Comparison of ENCODE assay signal across 9 cellular contexts in the genomic region with DNA sequence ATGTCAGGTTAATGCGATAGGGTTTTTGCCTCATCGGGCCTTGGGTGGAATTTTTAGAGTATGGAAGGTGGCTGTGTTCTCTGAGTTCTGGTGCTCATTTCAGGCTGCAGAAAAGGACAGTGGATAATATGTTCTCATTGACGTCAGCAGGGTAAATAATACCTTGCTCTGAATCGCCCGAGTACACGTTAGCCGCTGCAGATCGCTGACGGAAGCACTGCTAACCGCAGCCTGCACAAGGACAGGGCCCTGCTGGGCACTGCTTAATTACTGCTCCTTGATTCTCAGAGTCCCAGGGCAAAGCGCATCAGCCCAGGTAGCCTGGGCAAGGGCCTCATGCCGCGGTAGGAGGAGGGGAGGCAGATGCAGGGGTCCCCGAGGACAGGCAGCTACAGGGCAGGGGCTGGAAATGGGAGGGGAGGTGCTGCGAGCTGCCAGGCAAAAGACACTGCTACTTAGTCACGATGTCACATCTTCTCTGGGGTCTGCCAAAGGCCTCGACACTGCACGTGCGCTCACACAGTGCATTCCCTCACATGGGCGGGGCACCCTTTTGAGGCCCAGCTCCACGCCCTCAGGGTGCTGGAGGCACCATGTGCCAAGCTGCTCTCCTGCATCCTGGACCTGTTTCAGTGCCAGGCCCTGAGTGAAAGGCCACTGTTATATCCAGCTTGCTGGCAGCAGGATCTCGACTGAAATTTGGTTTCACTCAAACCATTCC. TPM values are rescaled to one million over a fixed set of nuclear protein-coding genes. Genes with fewer than 3 reads are reported as not detected.
DNase-seq lines count a peak whose midpoint lies in the region; ATAC-seq and TF ChIP-seq lines count a peak whose summit lies in the region.
"Had no signal": no experiment of that assay in that cellular context is flagged by ENCODE, and none has a peak within 500 bp of the region (broad histone marks: within the 10 kb centered on the region; RNA-seq: fewer than 3 reads in every experiment).

No MANE protein-coding gene starts in this region.

- H3K4me1 Mint-ChIP-seq in H9 (peaks cover 5 to 35% of the 10 kb centered on the region in 2 experiments; a peak in 3 of 4 replicates), nephron progenitor cell (peaks cover 74% of the 10 kb centered on the region)
- H3K4me1 Mint-ChIP-seq in activated naive CD8-positive, alpha-beta T cell treated with anti-CD3 and anti-CD28 coated beads for 36 hours, result no peaks in the 10 kb centered on the region

- H3K36me3 Mint-ChIP-seq in H9 (ENCODE audit: insufficient read depth in 1 of 3, low read depth in 3 of 3) (peaks cover 0 to 12% (median 5%) of the 10 kb centered on the region in 3 experiments; a peak in 4 of 7 replicates), nephron progenitor cell (ENCODE audit: low read depth) (peaks cover 15% of the 10 kb centered on the region)
- H3K36me3 Mint-ChIP-seq in activated naive CD8-positive, alpha-beta T cell treated with anti-CD3 and anti-CD28 coated beads for 36 hours, result no peaks in the 10 kb centered on the region

- no peak overlapping the region for H2BK20ac ChIP-seq in H9 (ENCODE audit: low read depth, low read length, poor library complexity, severe bottlenecking)

- no peaks in the 10 kb centered on the region for H4K20me1 ChIP-seq in H9 (ENCODE audit: control insufficient read depth, insufficient read depth, insufficient read length)

- H3K27me3 Mint-ChIP-seq in H9 (ENCODE audit: low read depth) (no peaks in the 10 kb centered on the region; the same call in 1 of the 2 replicates), nephron progenitor cell (ENCODE audit: low read depth, poor library complexity) (no peaks in the 10 kb centered on the region)
- no peaks in the 10 kb centered on the region for H3K27me3 Mint-ChIP-seq in activated naive CD8-positive, alpha-beta T cell treated with anti-CD3 and anti-CD28 coated beads for 36 hours
- H3K27me3 Mint-ChIP-seq: dendritic cell treated with granulocyte-macrophage colony-stimulating factor and Interleukin-4, amounts not matched to agents 40 ng/mL and 50 ng/mL, for 4 days had no signal

- TF ChIP-seq CTCF in H9 (conservative IDR thresholded peaks at IDR 0.05), result no peak
- TF ChIP-seq CTCF in Peyer's patch (IDR thresholded peaks at IDR 0.05), result no peak
- no peak for TF ChIP-seq CTCF in retinal pigment epithelial cell (conservative IDR thresholded peaks at IDR 0.05; ENCODE audit: low read depth, low read length)
- no peak for TF ChIP-seq CTCF in nephron progenitor cell (IDR thresholded peaks at IDR 0.05)

- H4K91ac ChIP-seq in H9 (ENCODE audit: insufficient read length, low read depth, low read length), result no peak overlapping the region

- no peak overlapping the region for H3K4ac ChIP-seq in H9 (ENCODE audit: low read depth, low read length)

- DNase-seq in H9, result no peak
- DNase-seq in Peyer's patch, result no peak
- peak; percentile 71 for DNase-seq in globus pallidus (ENCODE audit: low spot score)
- peak; percentile 52 for DNase-seq in retinal pigment epithelial cell (ENCODE audit: low read depth)
- no peak for DNase-seq in activated naive CD8-positive, alpha-beta T cell treated with anti-CD3 and anti-CD28 coated beads for 36 hours
- no peak for DNase-seq in nephron progenitor cell

- H3K4me3 Mint-ChIP-seq in H9 (no peak overlapping the region), nephron progenitor cell (no peak overlapping the region)
- no peak overlapping the region for H3K4me3 Mint-ChIP-seq in activated naive CD8-positive, alpha-beta T cell treated with anti-CD3 and anti-CD28 coated beads for 36 hours
- H3K4me3 Mint-ChIP-seq: dendritic cell treated with granulocyte-macrophage colony-stimulating factor and Interleukin-4, amounts not matched to agents 40 ng/mL and 50 ng/mL, for 4 days had no signal

- H3K4me1 ChIP-seq in H9 (ENCODE audit: insufficient read depth, low read length), result no peaks in the 10 kb centered on the region
- peaks cover 0 to 57% (median 0%) of the 10 kb centered on the region in 4 donors for H3K4me1 ChIP-seq in Peyer's patch

- no CpG with 5 or more reads among the region's 22 CpGs for WGBS in H9 (ENCODE audit: extremely low coverage, insufficient read length, low lambda C conversion rate)

- no peak for TF ChIP-seq POLR2A in Peyer's patch (IDR thresholded peaks at IDR 0.05)

- H3K27ac Mint-ChIP-seq in H9 (peak overlapping the region in 2 of 3 experiments; percentile 71 to 88; a peak in 3 of 7 replicates), nephron progenitor cell (no peak overlapping the region)
- H3K27ac Mint-ChIP-seq in activated naive CD8-positive, alpha-beta T cell treated with anti-CD3 and anti-CD28 coated beads for 36 hours, result no peak overlapping the region
- H3K27ac Mint-ChIP-seq: dendritic cell treated with granulocyte-macrophage colony-stimulating factor and Interleukin-4, amounts not matched to agents 40 ng/mL and 50 ng/mL, for 4 days had no signal

- H3K14ac ChIP-seq in H9 (ENCODE audit: insufficient read depth, low read length), result no peak overlapping the region

- no peak overlapping the region for H2AK5ac ChIP-seq in H9 (ENCODE audit: insufficient read length, low read length)

- H3K36me3 ChIP-seq in Peyer's patch, result peaks cover 0 to 19% (median 0%) of the 10 kb centered on the region in 3 donors

- no peak overlapping the region for H3K4me3 ChIP-seq in Peyer's patch
- H3K4me3 ChIP-seq in retinal pigment epithelial cell (ENCODE audit: low read length), result no peak overlapping the region

- H3K9me3 ChIP-seq in H9 (ENCODE audit: control insufficient read depth, low read depth, low read length) (no peaks in the 10 kb centered on the region), Peyer's patch (no peaks in the 10 kb centered on the region)

- no peak overlapping the region for H4K5ac ChIP-seq in H9 (ENCODE audit: insufficient read length, low read depth, low read length)

- H3K4me2 ChIP-seq in H9 (ENCODE audit: insufficient read depth, insufficient read length, low read length), result no peak overlapping the region

- H3K9ac ChIP-seq in H9 (ENCODE audit: extremely low read depth, insufficient read length, low read length), result no peak overlapping the region

- H2BK15ac ChIP-seq in H9 (ENCODE audit: low read depth, low read length), result no peak overlapping the region

- H2BK5ac ChIP-seq in H9 (ENCODE audit: insufficient read length, low read length), result no peak overlapping the region

- no peaks in the 10 kb centered on the region for H3K79me2 ChIP-seq in H9 (ENCODE audit: insufficient read depth, low read length)

- ATAC-seq in GM18873 (IDR thresholded peaks at IDR 0.05; ENCODE audit: low FRiP score, unreplicated experiment) (no peak), GM19351 (IDR thresholded peaks at IDR 0.05; ENCODE audit: unreplicated experiment) (no peak)

- H3K27me3 ChIP-seq in H9 (ENCODE audit: insufficient read depth, low read length) (no peaks in the 10 kb centered on the region), Peyer's patch (no peaks in the 10 kb centered on the region)

- H3K23me2 ChIP-seq in H9 (ENCODE audit: insufficient read length, low read depth, low read length, poor library complexity, severe bottlenecking), result no peaks in the 10 kb centered on the region

- no peaks in the 10 kb centered on the region for H3K79me1 ChIP-seq in H9 (ENCODE audit: insufficient read depth, low read depth, low read length, poor library complexity, severe bottlenecking)

- no peak overlapping the region for H3K18ac ChIP-seq in H9 (ENCODE audit: insufficient read length, low read depth, low read length)

- H2BK12ac ChIP-seq in H9 (ENCODE audit: insufficient read length, low read depth, low read length), result no peak overlapping the region

- no peak overlapping the region for H4K8ac ChIP-seq in H9 (replicated peaks; ENCODE audit: insufficient read length, low read depth, low read length)

- H3K27ac ChIP-seq in H9 (ENCODE audit: insufficient read length, low read depth, low read length), result no peak overlapping the region
- H3K27ac ChIP-seq in Peyer's patch, result peak overlapping the region in 3 of 4 donors; percentile 23 to 96 (median 85)

- no peak overlapping the region for H2BK120ac ChIP-seq in H9 (ENCODE audit: low read depth, low read length, poor library complexity, severe bottlenecking)

- H3K56ac ChIP-seq in H9 (ENCODE audit: insufficient read length, low read depth, low read length), result no peak overlapping the region

- H3T11ph ChIP-seq in H9 (ENCODE audit: low read length), result no peak overlapping the region

- no peak overlapping the region for H3K23ac ChIP-seq in H9 (ENCODE audit: insufficient read length, low read depth, low read length)

- no peak overlapping the region for H2AFZ ChIP-seq in H9 (ENCODE audit: low read length)

- H3K9me3 Mint-ChIP-seq in H9, result no peaks in the 10 kb centered on the region
- no peaks in the 10 kb centered on the region for H3K9me3 Mint-ChIP-seq in activated naive CD8-positive, alpha-beta T cell treated with anti-CD3 and anti-CD28 coated beads for 36 hours
- H3K9me3 Mint-ChIP-seq in nephron progenitor cell, result no peaks in the 10 kb centered on the region
- H3K9me3 Mint-ChIP-seq: dendritic cell treated with granulocyte-macrophage colony-stimulating factor and Interleukin-4, amounts not matched to agents 40 ng/mL and 50 ng/mL, for 4 days had no signal

RNA-seq across cellular contexts. Expression of a gene that starts 35.2 kb away (rescaled TPM):
- total RNA-seq in H9 (2021), result 95.5 and 105 TPM in 2 replicates
- total RNA-seq in Peyer's patch, result 10 to 100 TPM; 25.6 to 51.8 (median 41.7) TPM
- total RNA-seq in activated naive CD8-positive, alpha-beta T cell treated with anti-CD3 and anti-CD28 coated beads for 36 hours, result 10 to 100 TPM; 53.0 to 57.6 TPM

Comparison
In these comparisons a context has a peak if more than half of its experiments do, and no peak if none do; other contexts are left out.
1. DNase-seq: peak in globus pallidus (single experiment) and retinal pigment epithelial cell (single experiment); none in H9 (single experiment), Peyer's patch (0 of 3), activated naive CD8-positive, alpha-beta T cell treated with anti-CD3 and anti-CD28 coated beads for 36 hours (single experiment) and nephron progenitor cell (single experiment).
2. H3K27ac Mint-ChIP-seq: peak in H9 (2 of 3); none in activated naive CD8-positive, alpha-beta T cell treated with anti-CD3 and anti-CD28 coated beads for 36 hours (single experiment) and nephron progenitor cell (single experiment).